ENCODE assay signal across 18 cellular contexts in genomic region chr14:103209054-103209453, GRCh38.
DNase-seq lines count a peak whose midpoint lies in the region; ATAC-seq and TF ChIP-seq lines count a peak whose summit lies in the region.
"Had no signal": no experiment of that assay in that cellular context is flagged by ENCODE, and none has a peak within 500 bp of the region (broad histone marks: within the 10 kb centered on the region; RNA-seq: fewer than 3 reads in every experiment).

No MANE protein-coding gene starts in this region.

- peaks cover 0 to 14% (median 10%) of the 10 kb centered on the region in 3 donors for H3K9me3 ChIP-seq in esophagus squamous epithelium
- peaks cover 4% of the 10 kb centered on the region for H3K9me3 ChIP-seq in osteoblast (ENCODE audit: low read depth, low read length)

- no peak overlapping the region for H3K4me2 ChIP-seq in osteoblast (ENCODE audit: insufficient read depth, low read length)
- H3K4me2 ChIP-seq: BLaER1 treated with 17β-estradiol and CSF1 and Interleukin-3, amounts not matched to agents 10 nM and 100 nM had no signal

- peaks cover 0 to 38% (median 0%) of the 10 kb centered on the region in 4 donors for H3K27me3 ChIP-seq in esophagus squamous epithelium
- peaks cover 33% of the 10 kb centered on the region for H3K27me3 ChIP-seq in osteoblast (ENCODE audit: insufficient read depth, low read length)
- H3K27me3 ChIP-seq: BLaER1 treated with 17β-estradiol and CSF1 and Interleukin-3, amounts not matched to agents 10 nM and 100 nM had no signal

- no peak overlapping the region for H2AFZ ChIP-seq in osteoblast (ENCODE audit: low read length)

- DNase-seq in AG09309 (ENCODE audit: low read depth) = no peak
- peak; percentile 43 for DNase-seq in NCI-H226
- no peak for DNase-seq in esophagus squamous epithelium (lab: John Stamatoyannopoulos, UW)
- no peak for DNase-seq in osteoblast (ENCODE audit: insufficient read length, low spot score, missing footprints)
- DNase-seq in NCI-H2081 (lab: John Stamatoyannopoulos, UW) = no peak
- no peak for DNase-seq in stimulated activated CD4-positive, alpha-beta T cell treated with anti-CD3 and anti-CD28 coated beads, Interleukin-4, amount 100 ng/mL, for 1 hour
- DNase-seq in cortex of kidney (lab: John Stamatoyannopoulos, UW) = no peak
- DNase-seq: activated CD8-positive, alpha-beta memory T cell treated with anti-CD3 and anti-CD28 coated beads, Interleukin-2, amount 50 U/mL, for 4 hours; activated naive CD8-positive, alpha-beta T cell treated with anti-CD3 and anti-CD28 coated beads for 36 hours; dermis blood vessel endothelial cell; KG1; left cardiac atrium; NCI-H1436 treated with DMSO at 0.1 percent for 48 hours; NCI-H748 treated with DMSO at 0.1 percent for 48 hours; SHP77 treated with DMSO at 0.1 percent for 48 hours; stimulated activated CD8-positive, alpha-beta memory T cell treated with anti-CD3 and anti-CD28 coated beads, Interleukin-4, amount 100 ng/mL, for 48 hours had no signal

- H3K79me2 ChIP-seq in osteoblast (ENCODE audit: insufficient read depth, low read length) = no peaks in the 10 kb centered on the region

- peaks cover 4 to 40% (median 9%) of the 10 kb centered on the region in 3 donors for H3K4me1 ChIP-seq in esophagus squamous epithelium
- peaks cover 3% of the 10 kb centered on the region for H3K4me1 ChIP-seq in osteoblast (ENCODE audit: insufficient read depth, low read length)
- H3K4me1 ChIP-seq: BLaER1 treated with 17β-estradiol and CSF1 and Interleukin-3, amounts not matched to agents 10 nM and 100 nM had no signal

- no peaks in the 10 kb centered on the region for H4K20me1 ChIP-seq in osteoblast (ENCODE audit: insufficient read depth, low read length)
- H4K20me1 ChIP-seq: BLaER1 treated with 17β-estradiol and CSF1 and Interleukin-3, amounts not matched to agents 10 nM and 100 nM had no signal

- no peak for TF ChIP-seq POLR2A in esophagus squamous epithelium (IDR thresholded peaks at IDR 0.05)

- 54 to 56% methylated on average over 2 to 3 of the region's 4 CpGs for WGBS in esophagus squamous epithelium, 2 donors

- ATAC-seq in HG02642 (IDR thresholded peaks at IDR 0.05; ENCODE audit: poor library complexity, unreplicated experiment) = no peak
- ATAC-seq: left cardiac atrium had no signal

- intact Hi-C loops in esophagus squamous epithelium (cut with DNase I) = no loop called here

- TF ChIP-seq CTCF in AG09309 (IDR thresholded peaks at IDR 0.05; ENCODE audit: control insufficient read depth, insufficient read depth, low read depth, low read length, missing control alignments) = peak; percentile 41
- no peak for TF ChIP-seq CTCF in esophagus squamous epithelium (IDR thresholded peaks at IDR 0.05)
- no peak for TF ChIP-seq CTCF in osteoblast (IDR thresholded peaks at IDR 0.05; ENCODE audit: extremely low read depth, low read depth, low read length)

- H3K36me3 ChIP-seq in esophagus squamous epithelium (no peaks in the 10 kb centered on the region), osteoblast (ENCODE audit: insufficient read depth, low read length) (no peaks in the 10 kb centered on the region)

- H3K4me3 ChIP-seq in AG09309 (ENCODE audit: control insufficient read depth, low read depth, low read length) = peak overlapping the region; percentile 47
- H3K4me3 ChIP-seq in esophagus squamous epithelium = peak overlapping the region in 1 of 4 donors; percentile 75
- no peak overlapping the region for H3K4me3 ChIP-seq in osteoblast (ENCODE audit: insufficient read depth, low read length)
- H3K4me3 ChIP-seq: BLaER1 treated with 17β-estradiol and CSF1 and Interleukin-3, amounts not matched to agents 10 nM and 100 nM had no signal

- H3K27ac ChIP-seq in esophagus squamous epithelium = peak overlapping the region in 3 of 4 donors; percentile 34 to 91 (median 47)
- peak overlapping the region; percentile 18 for H3K27ac ChIP-seq in osteoblast (ENCODE audit: low read depth, low read length)
- H3K27ac ChIP-seq: BLaER1 treated with 17β-estradiol and CSF1 and Interleukin-3, amounts not matched to agents 10 nM and 100 nM had no signal
